8 cellular contexts compared by ENCODE assay signal in genomic region chr9:100602302-100602930, GRCh38. TPM values are rescaled to one million over a fixed set of nuclear protein-coding genes. Genes with fewer than 3 reads are reported as not detected.
DNase-seq lines count a peak whose midpoint lies in the region; ATAC-seq and TF ChIP-seq lines count a peak whose summit lies in the region.

No MANE protein-coding gene starts in this region.

- POLR2A ChIA-PET in PC-9 (lab: Charles Lee; ENCODE audit: unreplicated experiment), result interaction anchor here (0.6 kb wide), 3 partner anchors 83 to 1382 kb away, joined by 3 to 5 read pairs (median 4); no protein-coding TSS in a partner anchor

- peaks cover 11% of the 10 kb centered on the region for H3F3A ChIP-seq in PC-9 (ENCODE audit: insufficient read depth, low read depth)

- H3K36me3 ChIP-seq in PC-9 (ENCODE audit: low read depth) (no peaks in the 10 kb centered on the region), esophagus squamous epithelium (no peaks in the 10 kb centered on the region), parathyroid adenoma (ENCODE audit: control insufficient read depth, insufficient read depth, low read length) (no peaks in the 10 kb centered on the region)

- intact Hi-C loops in PC-9 (cut with micrococcal nuclease; ENCODE audit: unreplicated experiment), result loop anchor here (1.0 to 2.0 kb wide), 3 partner anchors 516 to 709 kb away; no protein-coding TSS in a partner anchor
- intact Hi-C loops in esophagus squamous epithelium (cut with DNase I), result no loop called here

- H2AFZ ChIP-seq in PC-9 (no peak overlapping the region), parathyroid adenoma (peak overlapping the region; percentile 38)

- 48 to 49% methylated on average over 3 of the region's 3 CpGs for WGBS in esophagus squamous epithelium, 2 donors

- CTCF ChIA-PET in PC-9 (lab: Charles Lee), result interaction anchor here (0.6 to 3.0 kb wide), 7 partner anchors 23 to 713 kb away, joined by 3 to 28 read pairs (median 4); no protein-coding TSS in a partner anchor

- H3K4me1 ChIP-seq in PC-9 (replicated peaks; ENCODE audit: insufficient read depth), result peaks cover 12% of the 10 kb centered on the region
- peaks cover 0 to 29% (median 0%) of the 10 kb centered on the region in 3 donors for H3K4me1 ChIP-seq in esophagus squamous epithelium
- peaks cover 3% of the 10 kb centered on the region for H3K4me1 ChIP-seq in parathyroid adenoma

- BruUV-seq in PC-9 (replicated peaks; lab: Mats Ljungman, UMichigan), result no TSS peak

- H3K79me2 ChIP-seq in PC-9 (ENCODE audit: low read depth) (no peaks in the 10 kb centered on the region), parathyroid adenoma (no peaks in the 10 kb centered on the region)

- TF ChIP-seq CTCF in PC-9 (conservative IDR thresholded peaks at IDR 0.05) (peak; percentile 76), esophagus squamous epithelium (IDR thresholded peaks at IDR 0.05) (peak in 5 of 6 experiments; percentile 47 to 68 (median 56)), parathyroid adenoma (IDR thresholded peaks at IDR 0.05) (peak; percentile 42)

- no peak overlapping the region for H3K9ac ChIP-seq in parathyroid adenoma

- H3K27ac ChIP-seq in PC-9 (no peak overlapping the region), esophagus squamous epithelium (no peak overlapping the region), parathyroid adenoma (no peak overlapping the region)

- no peaks in the 10 kb centered on the region for H3K27me3 ChIP-seq in PC-9 (ENCODE audit: insufficient read depth, low read depth)
- H3K27me3 ChIP-seq in esophagus squamous epithelium, result no peaks in the 10 kb centered on the region
- H3K27me3 ChIP-seq in parathyroid adenoma (ENCODE audit: control insufficient read depth, insufficient read depth, low read length), result no peaks in the 10 kb centered on the region

- TF ChIP-seq POLR2A in esophagus squamous epithelium (IDR thresholded peaks at IDR 0.05), result no peak

- H3K4me2 ChIP-seq in PC-9, result no peak overlapping the region
- H3K4me2 ChIP-seq in parathyroid adenoma (ENCODE audit: low read length), result no peak overlapping the region

- no peaks in the 10 kb centered on the region for H3K9me2 ChIP-seq in PC-9 (ENCODE audit: insufficient read depth)

- H3K9me3 ChIP-seq in PC-9 (ENCODE audit: insufficient read depth, low read depth), result no peaks in the 10 kb centered on the region
- no peaks in the 10 kb centered on the region for H3K9me3 ChIP-seq in esophagus squamous epithelium
- H3K9me3 ChIP-seq in parathyroid adenoma (ENCODE audit: control insufficient read depth, low read length), result no peaks in the 10 kb centered on the region

- DNase-seq in DMS53 (lab: John Stamatoyannopoulos, UW) (peak; percentile 84), M059J (ENCODE audit: low read depth) (peak; percentile 76), PC-9 (peak; percentile 51 to 56), esophagus squamous epithelium (lab: John Stamatoyannopoulos, UW) (no peak), GOT3 (lab: John Stamatoyannopoulos, UW) (no peak)

- H3K4me3 ChIP-seq in PC-9 (no peak overlapping the region), esophagus squamous epithelium (no peak overlapping the region), parathyroid adenoma (ENCODE audit: low read depth, low read length) (no peak overlapping the region)

- no peak for ATAC-seq in HG03354 (IDR thresholded peaks at IDR 0.05; ENCODE audit: poor library complexity, severe bottlenecking, unreplicated experiment)
- ATAC-seq in GM19023 (IDR thresholded peaks at IDR 0.05; ENCODE audit: unreplicated experiment), result no peak

- no peaks in the 10 kb centered on the region for H4K20me1 ChIP-seq in PC-9 (ENCODE audit: insufficient read depth)

RNA-seq across cellular contexts. Expression of gene CAVIN4, which starts 24.5 kb away (rescaled TPM):
- total RNA-seq in M059J (2014; rRNA removed; shearing (Covaris generic)), result 0.37 and 0.59 TPM in 2 replicates
- total RNA-seq in PC-9 (2021) (0.83 and 1.3 TPM in 2 replicates), esophagus squamous epithelium (under 1 TPM; 0.09 to 0.38 (median 0.19) TPM)

Comparison
In these comparisons a context has a peak if more than half of its experiments do, and no peak if none do; other contexts are left out.
1. DNase-seq: peak in DMS53 (single experiment), M059J (single experiment) and PC-9 (2 of 2); none in esophagus squamous epithelium (single experiment) and GOT3 (single experiment).
2. Peak in every context shown above with its lines, with median percentiles within 50 percentile points of each other: CTCF ChIP-seq.